ENCODE assay signal across 20 cellular contexts in the genomic region with DNA sequence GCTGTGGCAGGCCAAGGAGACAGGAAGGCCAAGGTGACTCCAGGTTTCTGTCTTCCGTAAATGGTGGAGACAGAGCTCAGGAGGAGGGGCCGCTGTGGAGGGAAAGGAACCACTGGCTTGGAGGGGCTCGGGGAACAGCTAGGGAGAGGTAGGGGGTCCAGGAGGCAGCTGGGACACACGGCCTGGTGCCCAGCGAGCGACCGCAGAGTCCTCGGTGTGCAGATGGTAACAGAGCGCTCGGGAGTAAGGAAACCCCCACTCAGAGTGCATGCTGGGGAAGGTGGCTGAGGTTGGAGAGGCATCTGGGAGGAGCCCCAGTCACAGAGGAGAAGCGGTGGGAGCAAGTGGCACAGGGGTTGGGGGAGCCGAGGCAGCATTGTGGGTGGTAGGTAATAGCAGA. TPM values are rescaled to one million over a fixed set of nuclear protein-coding genes. Genes with fewer than 3 reads are reported as not detected.
DNase-seq lines count a peak whose midpoint lies in the region; ATAC-seq and TF ChIP-seq lines count a peak whose summit lies in the region.
"Had no signal": no experiment of that assay in that cellular context is flagged by ENCODE, and none has a peak within 500 bp of the region (broad histone marks: within the 10 kb centered on the region; RNA-seq: fewer than 3 reads in every experiment).

No MANE protein-coding gene starts in this region.

- H3K27ac Mint-ChIP-seq in neural progenitor cell = peak overlapping the region; percentile 30
- no peak overlapping the region for H3K27ac Mint-ChIP-seq in HFFc6
- H3K27ac Mint-ChIP-seq: CD14-positive monocyte; CD4-positive, alpha-beta T cell had no signal

- ATAC-seq in upper lobe of right lung = no peak
- ATAC-seq in GM18867 (IDR thresholded peaks at IDR 0.05; ENCODE audit: unreplicated experiment) = no peak

- peaks cover 11% of the 10 kb centered on the region for H3K4me1 Mint-ChIP-seq in neural progenitor cell
- H3K4me1 Mint-ChIP-seq in HFFc6 (ENCODE audit: low read depth) = no peaks in the 10 kb centered on the region

- H3K27me3 ChIP-seq in neural progenitor cell (peaks cover 9% of the 10 kb centered on the region), upper lobe of right lung (peaks cover 32% of the 10 kb centered on the region)

- no peaks in the 10 kb centered on the region for H3K36me3 Mint-ChIP-seq in neural progenitor cell
- H3K36me3 Mint-ChIP-seq in HFFc6 (ENCODE audit: low read depth) = no peaks in the 10 kb centered on the region
- H3K36me3 Mint-ChIP-seq: CD14-positive monocyte had no signal

- no peaks in the 10 kb centered on the region for H3F3A ChIP-seq in neural progenitor cell (ENCODE audit: low read depth)

- H3K27ac ChIP-seq in neural progenitor cell (no peak overlapping the region), upper lobe of right lung (no peak overlapping the region)
- H3K27ac ChIP-seq: GM23248 had no signal

- H3K9me3 ChIP-seq in neural progenitor cell (ENCODE audit: low read depth) (no peaks in the 10 kb centered on the region), upper lobe of right lung (no peaks in the 10 kb centered on the region)

- TF ChIP-seq CTCF in neural progenitor cell (IDR thresholded peaks at IDR 0.05) (no peak), upper lobe of right lung (IDR thresholded peaks at IDR 0.05) (no peak), HFFc6 (IDR thresholded peaks at IDR 0.05) (no peak)

- H4K20me1 ChIP-seq in neural progenitor cell (ENCODE audit: low read depth) = no peaks in the 10 kb centered on the region
- H4K20me1 ChIP-seq: BLaER1 treated with 17β-estradiol and CSF1 and Interleukin-3, amounts not matched to agents 10 nM and 100 nM had no signal

- H3K4me3 ChIP-seq in neural progenitor cell (no peak overlapping the region), upper lobe of right lung (no peak overlapping the region)
- H3K4me3 ChIP-seq: BLaER1 treated with 17β-estradiol and CSF1 and Interleukin-3, amounts not matched to agents 10 nM and 100 nM; GM23248 had no signal

- no peaks in the 10 kb centered on the region for H3K36me3 ChIP-seq in neural progenitor cell
- H3K36me3 ChIP-seq in upper lobe of right lung = no peaks in the 10 kb centered on the region
- H3K36me3 ChIP-seq: BLaER1 treated with 17β-estradiol and CSF1 and Interleukin-3, amounts not matched to agents 10 nM and 100 nM had no signal

- intact Hi-C loops in upper lobe of right lung (cut with DNase I) = loop anchor here (10.0 kb wide), 1 partner anchor 65 kb away; no protein-coding TSS in a partner anchor

- no peaks in the 10 kb centered on the region for H3K4me1 ChIP-seq in neural progenitor cell
- no peaks in the 10 kb centered on the region for H3K4me1 ChIP-seq in upper lobe of right lung

- no peak overlapping the region for H2AFZ ChIP-seq in neural progenitor cell (replicated peaks)
- H2AFZ ChIP-seq: GM23248 had no signal

- H3K4me3 Mint-ChIP-seq in neural progenitor cell (no peak overlapping the region), HFFc6 (no peak overlapping the region)
- H3K4me3 Mint-ChIP-seq: CD4-positive, alpha-beta T cell; CD8-positive, alpha-beta memory T cell had no signal

- H3K4me2 ChIP-seq in neural progenitor cell = no peak overlapping the region

- peaks cover 4% of the 10 kb centered on the region for H3K27me3 Mint-ChIP-seq in neural progenitor cell (ENCODE audit: insufficient read depth, low read depth)
- H3K27me3 Mint-ChIP-seq in HFFc6 (ENCODE audit: insufficient read depth) = peaks cover 42% of the 10 kb centered on the region

- no peak overlapping the region for H3K9ac ChIP-seq in neural progenitor cell
- H3K9ac ChIP-seq: BLaER1 treated with 17β-estradiol and CSF1 and Interleukin-3, amounts not matched to agents 10 nM and 100 nM; GM23248 had no signal

- no peaks in the 10 kb centered on the region for H3K79me2 ChIP-seq in neural progenitor cell (ENCODE audit: low read depth)

- no peaks in the 10 kb centered on the region for H3K9me3 Mint-ChIP-seq in neural progenitor cell
- no peaks in the 10 kb centered on the region for H3K9me3 Mint-ChIP-seq in HFFc6
- H3K9me3 Mint-ChIP-seq: CD4-positive, alpha-beta T cell; CD8-positive, alpha-beta memory T cell had no signal

- DNase-seq in left kidney (ENCODE audit: low read depth, low spot score) = peak; percentile 40
- no peak for DNase-seq in neural progenitor cell (ENCODE audit: low spot score)
- peak; percentile 57 for DNase-seq in upper lobe of right lung
- no peak for DNase-seq in NCI-H187 (lab: John Stamatoyannopoulos, UW)
- DNase-seq in HFFc6 = no peak
- DNase-seq: CD4-positive, alpha-beta T cell; CD8-positive, alpha-beta memory T cell; DMS 273 treated with DMSO at 0.1 percent for 48 hours; DMS79; EL; GDM1; GM23248; H7; HCEC 1CT had no signal

RNA-seq across cellular contexts. Expression of gene NCF4, which starts 10.8 kb away (rescaled TPM):
- total RNA-seq in neural progenitor cell (ENCODE audit: low replicate concordance) (not detected in 2 replicates), upper lobe of right lung (37.0 TPM)
- total RNA-seq in HFFc6 (2021; fragmentation: NEBNext Ultra II Directional; extraction: Animal tissue kit (Norgen Biotek cat#: 25700)) = not detected
- total RNA-seq: A172, A673, GM23248, H1, H7 had no signal

RNA-seq across cellular contexts. Expression of gene PVALB, which starts 33.2 kb away (rescaled TPM):
- total RNA-seq in neural progenitor cell (ENCODE audit: low replicate concordance) (not detected in 2 replicates), upper lobe of right lung (2.5 TPM)
- total RNA-seq in HFFc6 (2021; fragmentation: NEBNext Ultra II Directional; extraction: Animal tissue kit (Norgen Biotek cat#: 25700)) = not detected
- total RNA-seq: A172; A673; CD4-positive, alpha-beta T cell; CD8-positive, alpha-beta memory T cell; GM23248 had no signal

Comparison
In these comparisons a context has a peak if more than half of its experiments do, and no peak if none do; other contexts are left out.
1. DNase-seq: peak in left kidney (single experiment) and upper lobe of right lung (single experiment); none in neural progenitor cell (single experiment), NCI-H187 (0 of 2) and HFFc6 (single experiment).
2. RNA of gene NCF4, which starts 10.8 kb away (total RNA-seq): 37.0 TPM in upper lobe of right lung (single experiment); not detected in HFFc6 and not detected in neural progenitor cell; every median in the first group is over 10 times any median in the second.